Comparison of ENCODE assay signal across 9 cellular contexts in the genomic region with DNA sequence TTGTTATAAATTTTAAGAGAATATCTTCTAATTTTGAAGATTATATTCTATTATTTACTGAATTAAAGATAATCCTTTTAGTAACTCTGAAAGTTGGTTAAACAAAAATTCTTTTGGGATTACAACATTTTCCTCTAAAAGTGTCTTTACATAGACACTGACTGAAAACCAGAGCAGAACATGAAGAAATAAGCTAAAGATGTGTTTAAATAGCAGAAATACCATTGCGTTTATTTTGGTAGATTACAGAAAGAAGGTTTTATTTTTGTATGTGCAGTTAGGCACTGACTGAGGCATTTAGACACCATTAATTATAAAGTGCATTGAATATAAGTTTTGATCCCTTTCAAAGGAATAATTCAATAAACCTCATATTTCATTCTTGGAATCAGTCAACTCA.
"Had no signal": no experiment of that assay in that cellular context is flagged by ENCODE, and none has a peak within 500 bp of the region (broad histone marks: within the 10 kb centered on the region; RNA-seq: fewer than 3 reads in every experiment).

No MANE protein-coding gene starts in this region.

- H3K9me3 Mint-ChIP-seq: HFFc6 had no signal

- H3K27ac Mint-ChIP-seq: HFFc6 had no signal

- H3K4me3 Mint-ChIP-seq: HFFc6 had no signal

- H3K9me3 ChIP-seq: HAP-1 had no signal

- H3K27ac ChIP-seq: GM23248, HL-60 had no signal

- H3K4me3 ChIP-seq: GM23248, HAP-1, K562 had no signal

- H3K36me3 ChIP-seq: HAP-1 had no signal

- DNase-seq: GM23248, GOT3, H7, HFFc6 had no signal

- H2AFZ ChIP-seq: GM23248 had no signal

- ATAC-seq: HCT116, HepG2, K562 had no signal

- H3K4me1 ChIP-seq: HAP-1 had no signal

- H3K9ac ChIP-seq: GM23248 had no signal
